In the genomic region with DNA sequence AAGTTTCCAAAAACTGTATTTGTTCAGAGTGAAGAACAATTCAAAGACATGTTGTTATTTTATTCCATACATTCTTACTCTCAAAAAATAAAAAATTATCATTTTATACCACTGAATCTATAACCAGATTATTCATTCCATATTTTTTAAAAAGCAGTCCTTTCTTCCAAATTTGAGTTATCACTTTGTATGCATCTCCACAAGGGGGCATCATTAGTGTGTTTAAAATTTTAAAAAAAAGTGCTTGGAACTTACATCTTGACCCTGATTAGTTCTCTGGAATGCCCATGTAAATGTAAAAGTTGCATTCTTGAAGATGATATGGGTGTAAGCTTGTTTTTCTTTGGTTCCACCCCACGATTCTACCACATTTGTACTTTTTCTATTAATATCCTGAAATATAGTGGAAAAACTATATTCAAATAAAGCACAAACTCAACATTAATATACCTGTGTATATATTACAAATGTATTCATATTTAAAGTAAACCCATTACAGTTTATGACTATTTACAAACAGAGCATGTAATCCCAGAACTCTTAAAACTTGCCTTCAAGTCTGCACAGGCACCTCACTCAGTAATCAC, we compare ENCODE assay signal across 8 cellular contexts.
DNase-seq lines count a peak whose midpoint lies in the region; ATAC-seq, FAIRE-seq and TF ChIP-seq lines count a peak whose summit lies in the region.

No MANE protein-coding gene starts in this region.

- FAIRE-seq in A204.1 (lab: Jason Lieb, UNC), result peak; percentile 86

- no peaks in the 10 kb centered on the region for H3K27me3 Mint-ChIP-seq in stimulated activated naive CD8-positive, alpha-beta T cell treated with anti-CD3 and anti-CD28 coated beads, Interleukin-15, amount 100 ng/mL, for 72 hours

- DNase-seq in GM06990 (ENCODE audit: extremely low read depth, insufficient read length) (no peak), RKO (ENCODE audit: low spot score) (peak; percentile 29), foreskin fibroblast (peak in 1 of 2 donors; percentile 58)
- no peak for DNase-seq in activated effector memory CD4-positive, alpha-beta T cell treated with anti-CD3 and anti-CD28 coated beads, Interleukin-2, amount 50 U/mL, for 16 hours
- no peak for DNase-seq in effector CD8-positive, alpha-beta T cell (lab: John Stamatoyannopoulos, UW)
- DNase-seq in stimulated activated naive CD8-positive, alpha-beta T cell treated with anti-CD3 and anti-CD28 coated beads, Interleukin-15, amount 100 ng/mL, for 72 hours, result no peak

- TF ChIP-seq CTCF in GM06990 (IDR thresholded peaks at IDR 0.05; ENCODE audit: insufficient read depth, low read length, poor library complexity, severe bottlenecking), result peak; percentile 42
- peak; percentile 48 for TF ChIP-seq CTCF in foreskin fibroblast (IDR thresholded peaks at IDR 0.05; ENCODE audit: low read depth, low read length)

- no peak overlapping the region for H3K27ac Mint-ChIP-seq in stimulated activated naive CD8-positive, alpha-beta T cell treated with anti-CD3 and anti-CD28 coated beads, Interleukin-15, amount 100 ng/mL, for 72 hours

- H3K4me3 Mint-ChIP-seq in stimulated activated naive CD8-positive, alpha-beta T cell treated with anti-CD3 and anti-CD28 coated beads, Interleukin-15, amount 100 ng/mL, for 72 hours, result no peak overlapping the region

- no peaks in the 10 kb centered on the region for H3K27me3 ChIP-seq in GM06990 (replicated peaks; ENCODE audit: control insufficient read depth, insufficient read depth, low read length)

- ATAC-seq in stimulated activated naive CD8-positive, alpha-beta T cell treated with anti-CD3 and anti-CD28 coated beads, Interleukin-15, amount 100 ng/mL, for 72 hours, result no peak
- no peak for ATAC-seq in activated CD4-positive, CD25-positive, alpha-beta regulatory T cell treated with anti-CD3 and anti-CD28 coated beads, Interleukin-2, amount 50 U/mL, for 24 hours

- H3K9me3 Mint-ChIP-seq in stimulated activated naive CD8-positive, alpha-beta T cell treated with anti-CD3 and anti-CD28 coated beads, Interleukin-15, amount 100 ng/mL, for 72 hours, result no peaks in the 10 kb centered on the region

- no peaks in the 10 kb centered on the region for H3K36me3 ChIP-seq in GM06990 (ENCODE audit: control insufficient read depth, insufficient read depth, low read length)

- peaks cover 8% of the 10 kb centered on the region for H3K4me1 Mint-ChIP-seq in stimulated activated naive CD8-positive, alpha-beta T cell treated with anti-CD3 and anti-CD28 coated beads, Interleukin-15, amount 100 ng/mL, for 72 hours

- no peak overlapping the region for H3K4me3 ChIP-seq in GM06990 (replicated peaks; ENCODE audit: low read depth, low read length)
- no peak overlapping the region for H3K4me3 ChIP-seq in foreskin fibroblast (ENCODE audit: low read depth in 1 of 2, low read length in 2 of 2)
